In the genomic region with DNA sequence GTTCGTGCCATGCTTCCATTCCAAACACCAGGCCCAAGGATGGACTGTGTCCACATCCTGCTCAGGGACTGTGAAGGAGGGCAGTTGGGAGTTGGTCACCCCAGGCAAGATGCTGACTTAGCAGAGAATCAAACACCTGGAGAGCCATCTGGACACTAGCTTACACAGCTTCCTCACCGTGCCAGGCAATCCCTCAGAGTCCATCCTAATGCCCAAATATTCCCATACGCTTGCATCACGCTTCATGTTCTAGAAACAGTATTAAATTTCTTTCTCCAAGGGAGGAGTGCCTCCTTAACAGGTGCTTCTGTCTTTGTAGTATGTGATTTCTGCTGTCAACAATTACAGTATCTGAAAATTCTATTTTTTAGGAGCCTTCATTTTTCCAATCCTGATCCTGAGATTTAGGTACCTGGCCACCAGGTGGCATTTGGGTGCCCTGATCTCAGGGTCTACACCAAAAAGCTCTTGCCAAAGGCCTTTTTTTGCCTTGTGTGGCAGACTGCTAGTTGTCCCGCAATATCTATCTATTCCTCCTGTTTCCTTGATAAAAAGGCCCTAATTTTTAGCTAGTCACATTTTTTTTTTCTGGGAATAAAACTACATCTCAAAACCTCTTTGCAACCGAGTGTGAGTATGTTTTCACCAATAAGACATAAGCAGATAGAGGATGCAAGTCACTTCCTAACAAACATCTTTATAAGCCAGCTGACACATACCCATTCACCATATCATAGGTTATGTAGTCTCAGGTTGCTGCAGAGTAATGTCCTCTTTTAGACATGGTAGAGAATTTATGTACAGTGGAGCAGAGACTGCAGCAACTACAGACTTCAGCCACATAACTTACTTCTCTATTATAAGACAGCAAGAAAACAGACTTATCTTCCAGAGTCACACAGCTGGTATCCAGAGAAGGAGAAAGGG, we compare ENCODE assay signal across 9 cellular contexts.
A peak's percentile ranks its signal among the peaks of the same experiment; 100 is the strongest.
DNase-seq lines count a peak whose midpoint lies in the region; ATAC-seq and TF ChIP-seq lines count a peak whose summit lies in the region.
"Had no signal": no experiment of that assay in that cellular context is flagged by ENCODE, and none has a peak within 500 bp of the region (broad histone marks: within the 10 kb centered on the region; RNA-seq: fewer than 3 reads in every experiment).

No MANE protein-coding gene starts in this region.

- no peak overlapping the region for H3K4me2 ChIP-seq in neural progenitor cell

- H3K9me3 Mint-ChIP-seq in neural progenitor cell = no peaks in the 10 kb centered on the region

- TF ChIP-seq CTCF in NB4 (IDR thresholded peaks at IDR 0.05; ENCODE audit: low read depth, low read length) (peak; percentile 21), neural progenitor cell (IDR thresholded peaks at IDR 0.05) (peak; percentile 51), suprapubic skin (IDR thresholded peaks at IDR 0.05) (peak in 1 of 2 donors; percentile 17)

- no peaks in the 10 kb centered on the region for H3K79me2 ChIP-seq in neural progenitor cell (ENCODE audit: low read depth)

- H3K36me3 ChIP-seq in neural progenitor cell = no peaks in the 10 kb centered on the region
- peaks cover 26% of the 10 kb centered on the region for H3K36me3 ChIP-seq in suprapubic skin

- H3K4me1 ChIP-seq in neural progenitor cell (peaks cover 7% of the 10 kb centered on the region), suprapubic skin (peaks cover 5% of the 10 kb centered on the region)

- no peak overlapping the region for H2AFZ ChIP-seq in neural progenitor cell (replicated peaks)

- TF ChIP-seq POLR2A in NB4 (IDR thresholded peaks at IDR 0.05; ENCODE audit: extremely low read depth, insufficient read length) (no peak), suprapubic skin (IDR thresholded peaks at IDR 0.05) (no peak)

- H3K27me3 ChIP-seq in neural progenitor cell (no peaks in the 10 kb centered on the region), suprapubic skin (no peaks in the 10 kb centered on the region)
- H3K27me3 ChIP-seq: right atrium auricular region had no signal

- no peaks in the 10 kb centered on the region for H4K20me1 ChIP-seq in neural progenitor cell (ENCODE audit: low read depth)

- no peak for ATAC-seq in GM19467 (IDR thresholded peaks at IDR 0.05; ENCODE audit: unreplicated experiment)

- H3K9ac ChIP-seq in neural progenitor cell = no peak overlapping the region

- DNase-seq in NCI-H1092 treated with DMSO at 0.1 percent for 48 hours (lab: John Stamatoyannopoulos, UW) (peak; percentile 24), NCI-H1092 (lab: John Stamatoyannopoulos, UW) (no peak), NB4 (ENCODE audit: low read depth) (no peak), dermis blood vessel endothelial cell (peak; percentile 52), neural progenitor cell (ENCODE audit: low spot score) (peak; percentile 30), suprapubic skin (ENCODE audit: low spot score in 2 of 2) (no peak), SHP77 treated with DMSO at 0.1 percent for 48 hours (lab: John Stamatoyannopoulos, UW) (no peak)

- H3K27ac ChIP-seq in neural progenitor cell = no peak overlapping the region
- no peak overlapping the region for H3K27ac ChIP-seq in suprapubic skin
- H3K27ac ChIP-seq: right atrium auricular region had no signal

- no peaks in the 10 kb centered on the region for H3K27me3 Mint-ChIP-seq in neural progenitor cell (ENCODE audit: insufficient read depth, low read depth)

- no peaks in the 10 kb centered on the region for H3K4me1 Mint-ChIP-seq in neural progenitor cell

- no peak overlapping the region for H3K27ac Mint-ChIP-seq in neural progenitor cell

- peaks cover 22% of the 10 kb centered on the region for H3K36me3 Mint-ChIP-seq in neural progenitor cell

- no peaks in the 10 kb centered on the region for H3F3A ChIP-seq in neural progenitor cell (ENCODE audit: low read depth)

- H3K9me3 ChIP-seq in neural progenitor cell (ENCODE audit: low read depth) = no peaks in the 10 kb centered on the region
- H3K9me3 ChIP-seq in suprapubic skin = no peaks in the 10 kb centered on the region
- H3K9me3 ChIP-seq: right atrium auricular region had no signal

- H3K4me3 ChIP-seq in NB4 (ENCODE audit: low read depth, low read length) = no peak overlapping the region
- no peak overlapping the region for H3K4me3 ChIP-seq in neural progenitor cell
- no peak overlapping the region for H3K4me3 ChIP-seq in suprapubic skin
- H3K4me3 ChIP-seq: right atrium auricular region had no signal

- H3K4me3 Mint-ChIP-seq in neural progenitor cell = no peak overlapping the region

- 94% methylated on average over 6 of the region's 6 CpGs for WGBS in suprapubic skin

- no peak for TF ChIP-seq EP300 in suprapubic skin (IDR thresholded peaks at IDR 0.05)

Comparison
In these comparisons a context has a peak if more than half of its experiments do, and no peak if none do; other contexts are left out.
1. DNase-seq: peak in NCI-H1092 treated with DMSO at 0.1 percent for 48 hours (single experiment), dermis blood vessel endothelial cell (single experiment) and neural progenitor cell (single experiment); none in NCI-H1092 (single experiment), NB4 (single experiment), suprapubic skin (0 of 2) and SHP77 treated with DMSO at 0.1 percent for 48 hours (single experiment).